ENCODE assay signal across 12 cellular contexts in genomic region chr1:24437631-24438396, GRCh38. TPM values are rescaled to one million over a fixed set of nuclear protein-coding genes. Genes with fewer than 3 reads are reported as not detected.
A peak's percentile ranks its signal among the peaks of the same experiment; 100 is the strongest.
DNase-seq lines count a peak whose midpoint lies in the region; ATAC-seq, FAIRE-seq and TF ChIP-seq lines count a peak whose summit lies in the region.
"Had no signal": no experiment of that assay in that cellular context is flagged by ENCODE, and none has a peak within 500 bp of the region (broad histone marks: within the 10 kb centered on the region; RNA-seq: fewer than 3 reads in every experiment).

No MANE protein-coding gene starts in this region.

- H3K27ac ChIP-seq in keratinocyte (ENCODE audit: control insufficient read depth, insufficient read depth, low read length), result no peak overlapping the region

- FAIRE-seq in keratinocyte (lab: Jason Lieb, UNC), result peak; percentile 61
- FAIRE-seq: GM12891, TTC549 had no signal

- peaks cover 12 to 14% of the 10 kb centered on the region in 2 experiments for H3K36me3 ChIP-seq in keratinocyte (ENCODE audit: control insufficient read depth in 2 of 2, extremely low read depth in 1 of 2, insufficient read depth in 2 of 2, low read length in 2 of 2)

- TF ChIP-seq CTCF in epithelial cell of esophagus (IDR thresholded peaks at IDR 0.05; ENCODE audit: insufficient read depth, low read depth, low read length, missing control alignments) (peak; percentile 9), keratinocyte (optimal IDR thresholded peaks at IDR 0.05 in 1 of 3, IDR thresholded peaks at IDR 0.05 in 1 of 3, conservative IDR thresholded peaks at IDR 0.05 in 1 of 3; ENCODE audit: extremely low read depth in 1 of 3, insufficient read depth in 2 of 3, low read length in 3 of 3) (no peak)

- DNase-seq in Right ventricle myocardium inferior (ENCODE audit: missing footprints) (no peak), cardiac septum (ENCODE audit: low spot score) (no peak), epithelial cell of esophagus (ENCODE audit: low read depth) (peak; percentile 50), keratinocyte (ENCODE audit: low read depth, low spot score) (no peak), NCI-H1417 treated with DMSO at 0.1 percent for 48 hours (lab: John Stamatoyannopoulos, UW) (no peak)
- no peak for DNase-seq in activated effector memory CD4-positive, alpha-beta T cell treated with anti-CD3 and anti-CD28 coated beads, Interleukin-2, amount 50 U/mL, for 16 hours
- DNase-seq: activated naive CD8-positive, alpha-beta T cell treated with anti-CD3 and anti-CD28 coated beads, Interleukin-2, amount 10 ng/mL, durations not matched to agents 7 days and 5 days; DMS53 had no signal

- ATAC-seq in Right ventricle myocardium inferior (peak; percentile 38), HG02870 (IDR thresholded peaks at IDR 0.05; ENCODE audit: unreplicated experiment) (no peak), HG02840 (IDR thresholded peaks at IDR 0.05; ENCODE audit: low FRiP score, unreplicated experiment) (no peak)

- peak overlapping the region; percentile 18 for H3K4me2 ChIP-seq in keratinocyte (ENCODE audit: control insufficient read depth, extremely low read depth, insufficient read depth, low read depth, low read length)

- H3K9me1 ChIP-seq in keratinocyte (ENCODE audit: control insufficient read depth, extremely low read depth, insufficient read depth, low read length), result no peaks in the 10 kb centered on the region

- dilution Hi-C loops in keratinocyte (cut with MboI; ENCODE audit: extremely low pct_ligation_motif_present, low sequenced_read_pairs), result no loop called here

- H3K9ac ChIP-seq in keratinocyte (ENCODE audit: control insufficient read depth, extremely low read depth, insufficient read depth, low read length), result no peak overlapping the region

- H4K20me1 ChIP-seq in keratinocyte (ENCODE audit: control insufficient read depth, extremely low read depth, insufficient read depth, low read length), result no peaks in the 10 kb centered on the region

- no peak overlapping the region for H3K4me3 ChIP-seq in epithelial cell of esophagus (ENCODE audit: low read length)
- H3K4me3 ChIP-seq in keratinocyte (ENCODE audit: control insufficient read depth in 2 of 3, extremely low read depth in 1 of 3, insufficient read depth in 2 of 3, low read depth in 1 of 3, low read length in 3 of 3), result no peak overlapping the region

- H3K4me1 ChIP-seq in keratinocyte (ENCODE audit: control insufficient read depth, extremely low read depth, insufficient read depth, low read length), result peaks cover 10% of the 10 kb centered on the region

- H3K27me3 ChIP-seq in keratinocyte (ENCODE audit: control insufficient read depth, extremely low read depth, insufficient read depth, low read length), result no peaks in the 10 kb centered on the region

- intact Hi-C loops in Right ventricle myocardium inferior (cut with DNase I) (loop anchor here (2.0 kb wide), 1 partner anchor 65 kb away; the partner anchor contains the start of gene RCAN3), cardiac septum (cut with DNase I) (no loop called here)

- H2AFZ ChIP-seq in keratinocyte (ENCODE audit: control insufficient read depth, low read length), result no peak overlapping the region

- H3K79me2 ChIP-seq in keratinocyte (ENCODE audit: control insufficient read depth, insufficient read depth, low read length), result peaks cover 3% of the 10 kb centered on the region

- H3K9me3 ChIP-seq in keratinocyte (ENCODE audit: control insufficient read depth, low read depth, low read length), result no peaks in the 10 kb centered on the region

RNA-seq across cellular contexts. Expression of gene NIPAL3, which starts 22.2 kb away (rescaled TPM):
- total RNA-seq in Right ventricle myocardium inferior (30.9 TPM), cardiac septum (21.3 TPM)
- 30.5 to 42.1 TPM (median 37.3 TPM) in 3 replicates for polyA plus RNA-seq in keratinocyte
- polyA plus RNA-seq in keratinocyte (2011; ENCODE audit: low read depth), result 12.9 TPM
- 39.1 and 42.7 TPM in 2 replicates for polyA plus RNA-seq in keratinocyte (2011; cell fraction: cytosol; rRNA removed)
- 54.2 and 56.5 TPM in 2 replicates for polyA plus RNA-seq in keratinocyte (2011; cell fraction: nucleus; rRNA removed)
- polyA plus RNA-seq in keratinocyte (2012; ENCODE audit: low replicate concordance), result 19.2 and 29.1 TPM in 2 replicates
- polyA minus RNA-seq in keratinocyte, result 56.5 to 63.8 TPM (median 61.9 TPM) in 3 replicates
- polyA minus RNA-seq in keratinocyte (2011; cell fraction: cytosol; rRNA and poly(A)+ RNA removed), result 43.9 TPM
- polyA minus RNA-seq in keratinocyte (2011; cell fraction: nucleus; rRNA and poly(A)+ RNA removed), result 51.6 and 76.6 TPM in 2 replicates

RNA-seq across cellular contexts. Expression of gene STPG1, which starts 24.2 kb away (rescaled TPM):
- 6.8 TPM for total RNA-seq in Right ventricle myocardium inferior
- total RNA-seq in cardiac septum, result 5.2 TPM
- 15.3 to 16.9 TPM (median 16.6 TPM) in 3 replicates for polyA plus RNA-seq in keratinocyte
- polyA plus RNA-seq in keratinocyte (2011; ENCODE audit: low read depth), result 6.5 TPM
- 14.6 and 19.3 TPM in 2 replicates for polyA plus RNA-seq in keratinocyte (2011; cell fraction: cytosol; rRNA removed)
- polyA plus RNA-seq in keratinocyte (2011; cell fraction: nucleus; rRNA removed), result 20.6 TPM in 2 replicates
- 8.2 and 12.3 TPM in 2 replicates for polyA plus RNA-seq in keratinocyte (2012; ENCODE audit: low replicate concordance)
- polyA minus RNA-seq in keratinocyte, result 8.8 to 12.6 TPM (median 10.7 TPM) in 3 replicates
- 3.6 TPM for polyA minus RNA-seq in keratinocyte (2011; cell fraction: cytosol; rRNA and poly(A)+ RNA removed)
- polyA minus RNA-seq in keratinocyte (2011; cell fraction: nucleus; rRNA and poly(A)+ RNA removed), result 9.4 and 16.4 TPM in 2 replicates
